8 cellular contexts compared by ENCODE assay signal in the genomic region with DNA sequence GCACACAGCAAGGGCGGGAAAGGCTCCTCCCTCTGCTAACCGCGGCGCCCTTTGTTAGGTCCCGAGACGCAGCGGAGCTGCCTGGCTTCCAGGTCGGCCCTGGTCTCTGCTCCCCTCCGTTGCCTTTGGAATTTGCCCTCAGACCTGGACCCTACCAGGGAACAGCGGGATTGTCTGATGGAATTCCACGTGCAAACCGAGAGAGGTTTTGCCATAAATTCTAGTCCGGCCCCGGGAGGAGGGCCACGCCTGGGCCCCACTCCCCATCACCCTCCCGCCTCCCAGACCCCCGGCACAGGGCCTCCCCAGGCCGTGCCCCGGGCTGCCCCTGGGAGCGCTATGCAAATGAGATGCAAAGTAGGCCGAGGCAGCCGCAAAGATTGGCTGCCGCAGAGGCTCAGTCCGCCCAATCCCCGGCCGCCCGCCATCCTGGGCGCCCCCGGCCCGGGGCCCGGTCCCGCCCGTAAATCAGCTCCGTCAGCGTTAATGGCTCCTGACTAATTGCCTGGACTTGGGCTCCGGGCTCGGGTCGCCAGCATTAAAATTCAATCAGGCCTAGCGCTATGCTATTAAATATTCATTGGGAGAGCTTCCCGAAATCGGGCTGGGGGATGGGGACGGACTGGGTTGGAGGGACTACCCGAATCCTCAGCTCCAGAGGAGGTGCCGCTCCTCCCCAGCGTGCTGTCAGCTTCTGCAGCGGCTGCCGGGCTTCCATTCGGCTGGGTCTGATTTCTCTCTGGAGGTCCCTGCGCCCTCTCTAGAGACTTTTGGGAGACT. TPM values are rescaled to one million over a fixed set of nuclear protein-coding genes. Genes with fewer than 3 reads are reported as not detected.
A peak's percentile ranks its signal among the peaks of the same experiment; 100 is the strongest.
DNase-seq lines count a peak whose midpoint lies in the region; ATAC-seq and TF ChIP-seq lines count a peak whose summit lies in the region.

No MANE protein-coding gene starts in this region.

- no TSS peak for BruUV-seq in A673 (replicated peaks; lab: Mats Ljungman, UMichigan)

- CTCF ChIA-PET in A673 (lab: Charles Lee): interaction anchor here (1.1 to 1.7 kb wide), 2 partner anchors 11 to 40 kb away, joined by 3 to 9 read pairs; no protein-coding TSS in a partner anchor

- H3K4me1 ChIP-seq in A673 (ENCODE audit: insufficient read depth, low read length, poor library complexity, severe bottlenecking) (peaks cover 22% of the 10 kb centered on the region), lung (ENCODE audit: control insufficient read depth in 2 of 2, insufficient read depth in 2 of 2, low read length in 2 of 2) (peaks cover 8 to 14% of the 10 kb centered on the region in 2 donors), subcutaneous abdominal adipose tissue (ENCODE audit: control insufficient read depth in 5 of 5, insufficient read depth in 5 of 5, low read length in 5 of 5) (peaks cover 2 to 30% (median 21%) of the 10 kb centered on the region in 5 donors)

- no peaks in the 10 kb centered on the region for H3K27me3 ChIP-seq in A673 (replicated peaks; ENCODE audit: insufficient read depth, low read depth, low read length, poor library complexity)
- no peaks in the 10 kb centered on the region for H3K27me3 ChIP-seq in lung (ENCODE audit: control insufficient read depth, insufficient read depth)
- H3K27me3 ChIP-seq in subcutaneous abdominal adipose tissue (ENCODE audit: control insufficient read depth in 5 of 5, insufficient read depth in 4 of 5, low read length in 5 of 5): peaks cover 13 to 25% (median 22%) of the 10 kb centered on the region in 5 donors

- TF ChIP-seq CTCF in A673 (conservative IDR thresholded peaks at IDR 0.05; ENCODE audit: low read depth, low read length): no peak
- TF ChIP-seq CTCF in lung (IDR thresholded peaks at IDR 0.05; ENCODE audit: control extremely low read depth, extremely low read depth): no peak

- POLR2A ChIA-PET in A673 (lab: Charles Lee; ENCODE audit: low non-redundant PET): interaction anchor here (0.6 kb wide), 2 partner anchors 87 to 94 kb away, joined by 4 to 7 read pairs; no protein-coding TSS in a partner anchor

- H3K9me3 ChIP-seq in A673 (ENCODE audit: low read depth, low read length, poor library complexity, severe bottlenecking): no peaks in the 10 kb centered on the region
- H3K9me3 ChIP-seq in lung (ENCODE audit: control insufficient read depth in 2 of 2, insufficient read depth in 1 of 2, low read length in 1 of 2): peaks cover 0 to 2% of the 10 kb centered on the region in 2 donors
- no peaks in the 10 kb centered on the region for H3K9me3 ChIP-seq in subcutaneous abdominal adipose tissue (ENCODE audit: control insufficient read depth in 5 of 5, low read length in 5 of 5)

- H3K9ac ChIP-seq in subcutaneous abdominal adipose tissue (ENCODE audit: low read length in 5 of 5): peak overlapping the region in 1 of 5 donors; percentile 47

- H3K4me3 ChIP-seq in A673 (ENCODE audit: low read depth, low read length, poor library complexity, severe bottlenecking) (peak overlapping the region; percentile 41), lung (no peak overlapping the region), subcutaneous abdominal adipose tissue (ENCODE audit: low read depth in 1 of 5, low read length in 5 of 5) (peak overlapping the region; percentile 13 to 47 (median 46))

- 9 to 15% methylated on average over 48 to 49 of the region's 49 CpGs for WGBS in lung, 2 donors

- H3K36me3 ChIP-seq in A673 (ENCODE audit: insufficient read depth, low read length, poor library complexity, severe bottlenecking) (no peaks in the 10 kb centered on the region), lung (ENCODE audit: control insufficient read depth in 2 of 2, insufficient read depth in 2 of 2, low read length in 2 of 2) (no peaks in the 10 kb centered on the region), subcutaneous abdominal adipose tissue (ENCODE audit: control insufficient read depth in 5 of 5, insufficient read depth in 5 of 5, low read length in 5 of 5) (no peaks in the 10 kb centered on the region)

- peak; percentile 56 for DNase-seq in A673 (ENCODE audit: low spot score)
- peak; percentile 44 for DNase-seq in M059J (ENCODE audit: low read depth)
- DNase-seq in caudate nucleus (lab: John Stamatoyannopoulos, UW): peak in 39 of 61 donors; percentile 7 to 69 (median 40)
- no peak for DNase-seq in lung (ENCODE audit: low spot score)
- DNase-seq in inferior parietal cortex (ENCODE audit: extremely low spot score): no peak
- no peak for DNase-seq in GM19238 (ENCODE audit: insufficient read length, low spot score)
- DNase-seq in mucosa of gallbladder (ENCODE audit: low spot score): no peak

- peak; percentile 27 for ATAC-seq in lung (ENCODE audit: insufficient read depth, low FRiP score)

- intact Hi-C loops in A673 (cut with micrococcal nuclease; ENCODE audit: unreplicated experiment): no loop called here

- H3K27ac ChIP-seq in A673 (ENCODE audit: low read depth, low read length, poor library complexity, severe bottlenecking): no peak overlapping the region
- H3K27ac ChIP-seq in caudate nucleus (ENCODE audit: low read depth, low read length): peak overlapping the region; percentile 16
- no peak overlapping the region for H3K27ac ChIP-seq in lung (ENCODE audit: low read depth in 1 of 2, low read length in 1 of 2)
- no peak overlapping the region for H3K27ac ChIP-seq in subcutaneous abdominal adipose tissue (ENCODE audit: low read depth, low read length)

RNA-seq across cellular contexts. Expression of gene FIGNL2, which starts 15.6 kb away (rescaled TPM):
- total RNA-seq in A673 (2021) (0.21 and 0.33 TPM in 2 replicates), lung (1 to 10 TPM in 1 of 2 donors, under 1 TPM in 1; 0.89 to 1.9 TPM), mucosa of gallbladder (0.75 TPM)
- 0.10 TPM in 1 of 2 replicates, not detected in the other for total RNA-seq in M059J (2014; rRNA removed; shearing (Covaris generic))
- polyA plus RNA-seq in lung: under 1 TPM; 0.33 to 0.71 TPM

RNA-seq across cellular contexts. Expression of gene ANKRD33, which starts 23.8 kb away (rescaled TPM):
- total RNA-seq in A673 (2021) (not detected in 2 replicates), lung (under 1 TPM; 0.14 to 0.21 TPM), mucosa of gallbladder (not detected)
- total RNA-seq in M059J (2014; rRNA removed; shearing (Covaris generic)): not detected in 2 replicates
- polyA plus RNA-seq in lung: under 1 TPM; 0.24 to 0.50 TPM

RNA-seq across cellular contexts. Expression of gene ACVRL1, which starts 43.2 kb away (rescaled TPM):
- total RNA-seq in A673 (2021) (0.17 and 0.28 TPM in 2 replicates), lung (100 to 1,000 TPM; 101 to 186 TPM), mucosa of gallbladder (37.1 TPM)
- total RNA-seq in M059J (2014; rRNA removed; shearing (Covaris generic)): 0.10 and 1.2 TPM in 2 replicates
- 100 to 1,000 TPM in 1 of 2 donors, 10 to 100 TPM in 1; 76.1 to 130 TPM for polyA plus RNA-seq in lung

Comparison
In these comparisons a context has a peak if more than half of its experiments do, and no peak if none do; other contexts are left out.
1. DNase-seq: peak in A673 (single experiment), M059J (single experiment) and caudate nucleus (39 of 61); none in lung (single experiment), inferior parietal cortex (single experiment), GM19238 (single experiment) and mucosa of gallbladder (single experiment).
2. RNA of gene ACVRL1, which starts 43.2 kb away (total RNA-seq): 101 to 186 TPM in lung and 37.1 TPM in mucosa of gallbladder (single experiment); 0.10 to 1.2 TPM in M059J and 0.17 to 0.28 TPM in A673; every median in the first group is over 10 times any median in the second.